In the genomic region with DNA sequence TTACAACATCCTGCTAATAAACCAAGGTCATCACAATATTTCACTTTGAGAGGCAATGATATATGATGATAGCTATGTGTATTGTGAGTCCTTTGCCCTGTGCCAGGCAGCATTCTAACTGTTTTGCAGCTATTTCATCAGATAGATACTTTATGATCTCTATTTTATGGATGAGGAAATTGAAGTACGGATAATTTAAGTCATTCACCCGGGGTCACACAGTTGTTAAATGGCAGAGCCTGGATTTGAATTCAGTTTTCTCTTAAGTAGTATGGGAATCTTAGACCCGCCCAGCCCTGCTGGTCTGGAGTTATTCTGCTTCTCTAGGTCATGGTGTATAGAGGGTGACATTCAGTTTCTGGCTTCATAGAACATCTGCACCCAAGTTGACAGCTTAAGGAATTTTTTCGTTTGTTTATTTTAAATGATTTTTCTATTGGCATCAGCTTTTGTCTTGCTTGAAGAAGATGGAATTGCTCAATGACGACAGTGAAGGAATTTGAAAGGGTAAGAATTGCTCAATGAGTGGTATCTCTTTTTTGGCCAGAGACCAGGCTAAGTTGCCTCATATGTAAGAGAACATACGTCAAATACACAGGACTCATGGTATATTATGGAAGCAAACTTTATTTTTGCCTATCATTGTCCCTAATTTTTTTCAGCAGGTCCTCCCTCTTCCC, we compare ENCODE assay signal across 1 cellular context.
TF ChIP-seq lines count a peak whose summit lies in the region.

No MANE protein-coding gene starts in this region.

TF ChIP-seq in K562, 482 proteins besides CTCF, POLR2A, EP300 and RAD21:
- TF ChIP-seq TAL1 (IDR thresholded peaks at IDR 0.05) (no peak), CEBPB (tag; IDR thresholded peaks at IDR 0.05) (0 out of 2 replicates have a peak, but pooled peaks have one; percentile 8)
